Comparison of ENCODE assay signal across 8 cellular contexts in genomic region chr1:151005729-151006330, GRCh38. TPM values are rescaled to one million over a fixed set of nuclear protein-coding genes. Genes with fewer than 3 reads are reported as not detected.
A peak's percentile ranks its signal among the peaks of the same experiment; 100 is the strongest.
DNase-seq lines count a peak whose midpoint lies in the region; ATAC-seq lines count a peak whose summit lies in the region.

No MANE protein-coding gene starts in this region.

- no peaks in the 10 kb centered on the region for H3K27me3 ChIP-seq in subcutaneous abdominal adipose tissue (ENCODE audit: control insufficient read depth in 5 of 5, insufficient read depth in 4 of 5, low read length in 5 of 5)

- H3K9me3 ChIP-seq in subcutaneous abdominal adipose tissue (ENCODE audit: control insufficient read depth in 5 of 5, low read length in 5 of 5), result no peaks in the 10 kb centered on the region

- peak overlapping the region; percentile 82 to 96 (median 93) for H3K9ac ChIP-seq in subcutaneous abdominal adipose tissue (ENCODE audit: low read length in 5 of 5)

- no peaks in the 10 kb centered on the region for H3K9me3 Mint-ChIP-seq in activated T-helper 1 cell treated with anti-CD3 and anti-CD28 coated beads, Interleukin-12 subunit alpha, Interleukin-12 subunit beta, Interleukin-2, Interleukin-4 antibody, amounts not matched to agents 30 ng/mL and 10 ng/mL and 1 ng/mL, durations not matched to agents 14 hours and 24 hours and 36 hours

- H3K4me3 ChIP-seq in subcutaneous abdominal adipose tissue (ENCODE audit: low read depth in 1 of 5, low read length in 5 of 5), result peak overlapping the region; percentile 79 to 97 (median 88)

- H3K4me1 Mint-ChIP-seq in activated T-helper 1 cell treated with anti-CD3 and anti-CD28 coated beads, Interleukin-12 subunit alpha, Interleukin-12 subunit beta, Interleukin-2, Interleukin-4 antibody, amounts not matched to agents 30 ng/mL and 10 ng/mL and 1 ng/mL, durations not matched to agents 14 hours and 24 hours and 36 hours (ENCODE audit: low read depth), result peaks cover 89% of the 10 kb centered on the region

- H3K36me3 Mint-ChIP-seq in activated T-helper 1 cell treated with anti-CD3 and anti-CD28 coated beads, Interleukin-12 subunit alpha, Interleukin-12 subunit beta, Interleukin-2, Interleukin-4 antibody, amounts not matched to agents 30 ng/mL and 10 ng/mL and 1 ng/mL, durations not matched to agents 14 hours and 24 hours and 36 hours (ENCODE audit: low read depth), result peaks cover 16% of the 10 kb centered on the region

- H3K4me3 Mint-ChIP-seq in activated T-helper 1 cell treated with anti-CD3 and anti-CD28 coated beads, Interleukin-12 subunit alpha, Interleukin-12 subunit beta, Interleukin-2, Interleukin-4 antibody, amounts not matched to agents 30 ng/mL and 10 ng/mL and 1 ng/mL, durations not matched to agents 14 hours and 24 hours and 36 hours, result peak overlapping the region; percentile 100

- no peak for ATAC-seq in activated CD4-positive, CD25-positive, alpha-beta regulatory T cell treated with anti-CD3 and anti-CD28 coated beads, Interleukin-2, amount 50 U/mL, for 24 hours

- intact Hi-C loops in activated T-helper 1 cell treated with anti-CD3 and anti-CD28 coated beads, Interleukin-12 subunit alpha, Interleukin-12 subunit beta, Interleukin-2, Interleukin-4 antibody, amounts not matched to agents 30 ng/mL and 10 ng/mL and 1 ng/mL, durations not matched to agents 14 hours and 24 hours and 36 hours (cut with micrococcal nuclease), result loop anchor here (1.0 to 10.0 kb wide), 4 partner anchors 27 to 519 kb away; partner anchors contain the start of genes ARNT and TARS2

- DNase-seq in NCI-H510A treated with DMSO at 0.1 percent for 48 hours (lab: John Stamatoyannopoulos, UW) (peak; percentile 22), NCI-H510A (lab: John Stamatoyannopoulos, UW) (no peak), inferior parietal cortex (ENCODE audit: extremely low spot score) (peak; percentile 32), NCI-H2196 (lab: John Stamatoyannopoulos, UW; ENCODE audit: unreplicated experiment) (no peak)
- no peak for DNase-seq in activated T-helper 1 cell treated with anti-CD3 and anti-CD28 coated beads, Interleukin-12 subunit alpha, Interleukin-12 subunit beta, Interleukin-2, Interleukin-4 antibody, amounts not matched to agents 30 ng/mL and 10 ng/mL and 1 ng/mL, durations not matched to agents 14 hours and 24 hours and 36 hours (ENCODE audit: low spot score)
- DNase-seq in stimulated activated CD4-positive, alpha-beta T cell treated with anti-CD3 and anti-CD28 coated beads, Interleukin-4, amount 100 ng/mL, for 24 hours, result no peak

- peak overlapping the region; percentile 95 for H3K27ac ChIP-seq in subcutaneous abdominal adipose tissue (ENCODE audit: low read depth, low read length)

- H3K27me3 Mint-ChIP-seq in activated T-helper 1 cell treated with anti-CD3 and anti-CD28 coated beads, Interleukin-12 subunit alpha, Interleukin-12 subunit beta, Interleukin-2, Interleukin-4 antibody, amounts not matched to agents 30 ng/mL and 10 ng/mL and 1 ng/mL, durations not matched to agents 14 hours and 24 hours and 36 hours (ENCODE audit: insufficient read depth), result no peaks in the 10 kb centered on the region

- peaks cover 7 to 78% (median 64%) of the 10 kb centered on the region in 5 donors for H3K4me1 ChIP-seq in subcutaneous abdominal adipose tissue (ENCODE audit: control insufficient read depth in 5 of 5, insufficient read depth in 5 of 5, low read length in 5 of 5)

- H3K27ac Mint-ChIP-seq in activated T-helper 1 cell treated with anti-CD3 and anti-CD28 coated beads, Interleukin-12 subunit alpha, Interleukin-12 subunit beta, Interleukin-2, Interleukin-4 antibody, amounts not matched to agents 30 ng/mL and 10 ng/mL and 1 ng/mL, durations not matched to agents 14 hours and 24 hours and 36 hours, result peak overlapping the region; percentile 96

- peaks cover 0 to 19% (median 13%) of the 10 kb centered on the region in 5 donors for H3K36me3 ChIP-seq in subcutaneous abdominal adipose tissue (ENCODE audit: control insufficient read depth in 5 of 5, insufficient read depth in 5 of 5, low read length in 5 of 5)

RNA-seq across cellular contexts. Expression of gene MINDY1, which starts 0.9 kb away (rescaled TPM):
- 12.0 and 13.4 TPM in 2 replicates for total RNA-seq in activated T-helper 1 cell treated with anti-CD3 and anti-CD28 coated beads, Interleukin-12 subunit alpha, Interleukin-12 subunit beta, Interleukin-2, Interleukin-4 antibody, amounts not matched to agents 30 ng/mL and 10 ng/mL and 1 ng/mL, durations not matched to agents 14 hours and 24 hours and 36 hours

RNA-seq across cellular contexts. Expression of gene PRUNE1, which starts 2.4 kb away (rescaled TPM):
- total RNA-seq in activated T-helper 1 cell treated with anti-CD3 and anti-CD28 coated beads, Interleukin-12 subunit alpha, Interleukin-12 subunit beta, Interleukin-2, Interleukin-4 antibody, amounts not matched to agents 30 ng/mL and 10 ng/mL and 1 ng/mL, durations not matched to agents 14 hours and 24 hours and 36 hours, result 15.0 and 15.4 TPM in 2 replicates

RNA-seq across cellular contexts. Expression of gene ANXA9, which starts 23.7 kb away (rescaled TPM):
- total RNA-seq in activated T-helper 1 cell treated with anti-CD3 and anti-CD28 coated beads, Interleukin-12 subunit alpha, Interleukin-12 subunit beta, Interleukin-2, Interleukin-4 antibody, amounts not matched to agents 30 ng/mL and 10 ng/mL and 1 ng/mL, durations not matched to agents 14 hours and 24 hours and 36 hours, result not detected in 2 replicates

RNA-seq across cellular contexts. Expression of gene BNIPL, which starts 30.6 kb away (rescaled TPM):
- total RNA-seq in activated T-helper 1 cell treated with anti-CD3 and anti-CD28 coated beads, Interleukin-12 subunit alpha, Interleukin-12 subunit beta, Interleukin-2, Interleukin-4 antibody, amounts not matched to agents 30 ng/mL and 10 ng/mL and 1 ng/mL, durations not matched to agents 14 hours and 24 hours and 36 hours, result 0.70 and 0.73 TPM in 2 replicates

RNA-seq across cellular contexts. Expression of gene CERS2, which starts 31.2 kb away (rescaled TPM):
- 188 and 191 TPM in 2 replicates for total RNA-seq in activated T-helper 1 cell treated with anti-CD3 and anti-CD28 coated beads, Interleukin-12 subunit alpha, Interleukin-12 subunit beta, Interleukin-2, Interleukin-4 antibody, amounts not matched to agents 30 ng/mL and 10 ng/mL and 1 ng/mL, durations not matched to agents 14 hours and 24 hours and 36 hours

Comparison
In these comparisons a context has a peak if more than half of its experiments do, and no peak if none do; other contexts are left out.
1. DNase-seq: peak in NCI-H510A treated with DMSO at 0.1 percent for 48 hours (single experiment) and inferior parietal cortex (single experiment); none in NCI-H510A (single experiment), activated T-helper 1 cell treated with anti-CD3 and anti-CD28 coated beads, Interleukin-12 subunit alpha, Interleukin-12 subunit beta, Interleukin-2, Interleukin-4 antibody, amounts not matched to agents 30 ng/mL and 10 ng/mL and 1 ng/mL, durations not matched to agents 14 hours and 24 hours and 36 hours (single experiment), NCI-H2196 (single experiment) and stimulated activated CD4-positive, alpha-beta T cell treated with anti-CD3 and anti-CD28 coated beads, Interleukin-4, amount 100 ng/mL, for 24 hours (single experiment).